In the genomic region with DNA sequence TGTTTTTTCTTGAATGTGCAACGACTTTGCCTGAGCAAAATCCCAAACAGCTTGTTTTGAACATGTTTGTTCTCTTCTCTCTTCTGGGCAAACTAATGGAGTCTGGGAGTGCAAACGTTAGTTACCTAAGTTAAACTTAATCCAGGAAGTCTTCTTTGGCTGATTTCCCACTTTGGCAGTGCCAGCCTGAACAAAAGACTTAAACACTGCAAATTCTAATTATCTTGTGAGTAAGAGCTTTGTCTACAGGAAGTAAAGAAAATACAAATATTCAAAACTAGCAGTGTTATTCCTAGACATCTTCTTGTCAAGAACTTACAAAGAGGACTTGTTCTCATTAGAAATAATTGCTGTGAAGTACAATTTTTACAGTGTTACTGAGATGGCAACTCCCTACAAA, we compare ENCODE assay signal across 16 cellular contexts. TPM values are rescaled to one million over a fixed set of nuclear protein-coding genes. Genes with fewer than 3 reads are reported as not detected.
DNase-seq lines count a peak whose midpoint lies in the region; ATAC-seq, FAIRE-seq and TF ChIP-seq lines count a peak whose summit lies in the region.
"Had no signal": no experiment of that assay in that cellular context is flagged by ENCODE, and none has a peak within 500 bp of the region (broad histone marks: within the 10 kb centered on the region; RNA-seq: fewer than 3 reads in every experiment).

No MANE protein-coding gene starts in this region.

- no peaks in the 10 kb centered on the region for H3K9me3 Mint-ChIP-seq in immature natural killer cell
- H3K9me3 Mint-ChIP-seq: stimulated activated effector memory CD8-positive, alpha-beta T cell treated with anti-CD3 and anti-CD28 coated beads, Interleukin-12 subunit alpha, Interleukin-12 subunit beta, amount 100 ng/mL, for 72 hours had no signal

- TF ChIP-seq POLR2A in H54 (IDR thresholded peaks at IDR 0.05; ENCODE audit: low read depth, low read length), result no peak
- no peak for TF ChIP-seq POLR2A in stomach (IDR thresholded peaks at IDR 0.05)
- no peak for TF ChIP-seq POLR2A in erythroblast (IDR thresholded peaks at IDR 0.05; ENCODE audit: low read length)

- no peak for ATAC-seq in left lung
- ATAC-seq: stimulated activated effector memory CD8-positive, alpha-beta T cell treated with anti-CD3 and anti-CD28 coated beads, Interleukin-12 subunit alpha, Interleukin-12 subunit beta, amount 100 ng/mL, for 72 hours; T-helper 17 cell had no signal

- no peak overlapping the region for H3K27ac Mint-ChIP-seq in immature natural killer cell
- H3K27ac Mint-ChIP-seq: stimulated activated effector memory CD8-positive, alpha-beta T cell treated with anti-CD3 and anti-CD28 coated beads, Interleukin-12 subunit alpha, Interleukin-12 subunit beta, amount 100 ng/mL, for 72 hours; T-helper 17 cell had no signal

- DNase-seq in H54 (ENCODE audit: insufficient read length, low spot score) (no peak), foreskin melanocyte (peak; percentile 70), stomach (peak; percentile 46), immature natural killer cell (no peak), erythroblast (lab: John Stamatoyannopoulos, UW) (no peak), left lung (no peak), WERI-Rb-1 (no peak)
- DNase-seq: activated naive CD4-positive, alpha-beta T cell treated with anti-CD3 and anti-CD28 coated beads, Interleukin-2, amount 50 U/mL, for 16 hours; effector CD8-positive, alpha-beta T cell; NCI-H69; T-helper 17 cell had no signal

- TF ChIP-seq CTCF in VCaP (conservative IDR thresholded peaks at IDR 0.05) (no peak), stomach (IDR thresholded peaks at IDR 0.05) (no peak), left lung (IDR thresholded peaks at IDR 0.05) (no peak), WERI-Rb-1 (IDR thresholded peaks at IDR 0.05; ENCODE audit: low read depth, low read length) (no peak)

- no peaks in the 10 kb centered on the region for H3K36me3 ChIP-seq in stomach
- no peaks in the 10 kb centered on the region for H3K36me3 ChIP-seq in left lung
- H3K36me3 ChIP-seq in WERI-Rb-1, result no peaks in the 10 kb centered on the region
- H3K36me3 ChIP-seq: neutrophil had no signal

- peaks cover 0 to 12% (median 2%) of the 10 kb centered on the region in 3 donors for H3K27me3 Mint-ChIP-seq in immature natural killer cell (ENCODE audit: low read depth in 3 of 3)
- H3K27me3 Mint-ChIP-seq: T-helper 17 cell had no signal

- H3K4me1 Mint-ChIP-seq in immature natural killer cell, result no peaks in the 10 kb centered on the region

- no peaks in the 10 kb centered on the region for H3K9me3 ChIP-seq in stomach
- H3K9me3 ChIP-seq in left lung, result no peaks in the 10 kb centered on the region
- H3K9me3 ChIP-seq in WERI-Rb-1 (ENCODE audit: severe bottlenecking), result no peaks in the 10 kb centered on the region
- H3K9me3 ChIP-seq: neutrophil had no signal

- H3K4me3 Mint-ChIP-seq in immature natural killer cell, result no peak overlapping the region
- H3K4me3 Mint-ChIP-seq: CD14-positive monocyte; stimulated activated effector memory CD8-positive, alpha-beta T cell treated with anti-CD3 and anti-CD28 coated beads, Interleukin-12 subunit alpha, Interleukin-12 subunit beta, amount 100 ng/mL, for 72 hours; T-helper 17 cell had no signal

- TF ChIP-seq EP300 in stomach (IDR thresholded peaks at IDR 0.05), result no peak

- intact Hi-C loops in stomach (cut with DNase I; ENCODE audit: low total_unique reads) (loop anchor here (10.0 kb wide), 1 partner anchor 45 kb away; the partner anchor contains the start of gene SLMAP), left lung (cut with DNase I) (no loop called here)

- H3K36me3 Mint-ChIP-seq in immature natural killer cell, result peaks cover 0 to 3% (median 0%) of the 10 kb centered on the region in 3 donors
- H3K36me3 Mint-ChIP-seq: CD14-positive monocyte; stimulated activated effector memory CD8-positive, alpha-beta T cell treated with anti-CD3 and anti-CD28 coated beads, Interleukin-12 subunit alpha, Interleukin-12 subunit beta, amount 100 ng/mL, for 72 hours had no signal

- H3K27me3 ChIP-seq in stomach (no peaks in the 10 kb centered on the region), left lung (no peaks in the 10 kb centered on the region), WERI-Rb-1 (ENCODE audit: insufficient read depth, low read depth, severe bottlenecking) (no peaks in the 10 kb centered on the region)
- H3K27me3 ChIP-seq: neutrophil had no signal

- FAIRE-seq in H54 (lab: Jason Lieb, UNC), result peak; percentile 38
- FAIRE-seq: frontal cortex had no signal

- H3K27ac ChIP-seq in VCaP, result peak overlapping the region; percentile 60
- peak overlapping the region in 4 of 5 donors; percentile 0 to 67 (median 51) for H3K27ac ChIP-seq in stomach
- no peak overlapping the region for H3K27ac ChIP-seq in left lung
- H3K27ac ChIP-seq in WERI-Rb-1, result no peak overlapping the region
- H3K27ac ChIP-seq: neutrophil had no signal

- no peak overlapping the region for H3K4me3 ChIP-seq in stomach
- no peak overlapping the region for H3K4me3 ChIP-seq in left lung
- H3K4me3 ChIP-seq in WERI-Rb-1 (ENCODE audit: low read depth, low read length), result no peak overlapping the region

- H3K4me1 ChIP-seq in stomach (peaks cover 0 to 20% (median 4%) of the 10 kb centered on the region in 4 donors), left lung (no peaks in the 10 kb centered on the region)

- WGBS in stomach, 5 donors, result 4 to 10% (median 7%) methylated on average over 2 of the region's 2 CpGs

RNA-seq across cellular contexts. Expression of gene DENND6A, which starts 16.7 kb away (rescaled TPM):
- total RNA-seq in stomach (100 to 1,000 TPM in 1 of 5 donors, 10 to 100 TPM in 2, 1 to 10 TPM in 2; 7.0 to 110 (median 27.2) TPM), left lung (10 to 100 TPM; 21.8 to 27.0 TPM)
- polyA plus RNA-seq in stomach (10 to 100 TPM in 1 of 3 donors, 1 to 10 TPM in 2; 6.5 to 12.2 (median 8.3) TPM), immature natural killer cell (10 to 100 TPM in 2 of 3 donors, 1 to 10 TPM in 1; 8.8 to 37.1 (median 27.5) TPM)

RNA-seq across cellular contexts. Expression of gene SLMAP, which starts 46.5 kb away (rescaled TPM):
- total RNA-seq in stomach (100 to 1,000 TPM; 123 to 534 (median 292) TPM), left lung (10 to 100 TPM; 62.1 to 65.3 TPM)
- polyA plus RNA-seq in stomach (10 to 100 TPM; 23.9 to 41.2 (median 26.7) TPM), immature natural killer cell (10 to 100 TPM; 11.0 to 31.2 (median 19.3) TPM)

Comparison
In these comparisons a context has a peak if more than half of its experiments do, and no peak if none do; other contexts are left out.
1. DNase-seq: peak in foreskin melanocyte (single experiment) and stomach (single experiment); none in H54 (single experiment), immature natural killer cell (0 of 3), erythroblast (0 of 2), left lung (0 of 2) and WERI-Rb-1 (single experiment).
2. H3K27ac ChIP-seq: peak in VCaP (single experiment) and stomach (4 of 5); none in left lung (0 of 2) and WERI-Rb-1 (single experiment).